1 cellular context compared by ENCODE assay signal in the genomic region with DNA sequence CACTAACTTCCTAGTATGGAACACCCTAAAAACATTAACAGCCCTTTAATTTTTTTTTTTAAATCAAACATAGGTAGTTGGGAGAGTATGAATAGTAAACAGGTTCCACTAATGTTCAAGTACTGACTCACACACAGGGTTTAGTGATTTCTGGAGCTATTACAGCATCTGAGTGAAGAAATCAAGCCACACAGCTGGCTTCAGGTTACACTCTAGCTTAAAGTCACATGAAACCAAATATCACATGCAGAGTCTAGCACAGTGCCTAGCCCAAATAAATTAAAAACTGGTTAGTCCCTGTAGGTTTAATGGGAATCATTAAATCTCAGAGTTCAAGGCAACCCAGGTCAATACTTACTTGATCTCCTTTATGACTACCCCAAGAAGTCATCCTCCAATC.
TF ChIP-seq lines count a peak whose summit lies in the region.

No MANE protein-coding gene starts in this region.

TF ChIP-seq in IMR-90, 13 proteins besides CTCF, POLR2A, EP300 and RAD21:
- TF ChIP-seq FOS (IDR thresholded peaks at IDR 0.05; ENCODE audit: low read depth, low read length): 0 out of 2 replicates have a peak, but pooled peaks have one; percentile 36
- TF ChIP-seq RCOR1 (IDR thresholded peaks at IDR 0.05; ENCODE audit: insufficient replicate concordance, low read length): no peak
- peak; percentile 72 for TF ChIP-seq USF2 (IDR thresholded peaks at IDR 0.05; ENCODE audit: low read depth, low read length)
- TF ChIP-seq MAFK (IDR thresholded peaks at IDR 0.05; ENCODE audit: low read depth, low read length): no peak
- no peak for TF ChIP-seq MAZ (IDR thresholded peaks at IDR 0.05; ENCODE audit: borderline replicate concordance, low read depth, low read length)
- TF ChIP-seq MXI1 (IDR thresholded peaks at IDR 0.05; ENCODE audit: borderline replicate concordance, low read depth, low read length): no peak
- TF ChIP-seq ELK1 (IDR thresholded peaks at IDR 0.05; ENCODE audit: borderline replicate concordance, low read depth, low read length): no peak
- TF ChIP-seq SMC3 (IDR thresholded peaks at IDR 0.05; ENCODE audit: low read depth, low read length): no peak
- peak; percentile 94 for TF ChIP-seq CEBPB (IDR thresholded peaks at IDR 0.05; ENCODE audit: low read depth, low read length)
- TF ChIP-seq CHD1 (IDR thresholded peaks at IDR 0.05; ENCODE audit: low read depth, low read length): no peak
- no peak; the same call in 1 of the 2 replicates for TF ChIP-seq BHLHE40 (IDR thresholded peaks at IDR 0.05; ENCODE audit: low read depth, low read length)
- no peak for TF ChIP-seq RFX5 (IDR thresholded peaks at IDR 0.05; ENCODE audit: low read depth, low read length)
- TF ChIP-seq NFE2L2 (IDR thresholded peaks at IDR 0.05; ENCODE audit: low read depth, low read length): no peak
